ENCODE assay signal across 8 cellular contexts in genomic region chr17:77734371-77735050, GRCh38.
DNase-seq lines count a peak whose midpoint lies in the region; ATAC-seq, FAIRE-seq and TF ChIP-seq lines count a peak whose summit lies in the region.

No MANE protein-coding gene starts in this region.

- CTCF ChIA-PET in T-cell (lab: Charles Lee), result no interaction called here

- no peak overlapping the region for H3K4me3 Mint-ChIP-seq in T-cell

- H3K27ac ChIP-seq in VCaP, result peak overlapping the region; percentile 83

- FAIRE-seq in GM19239 (lab: Jason Lieb, UNC), result no peak

- no peak overlapping the region for H3K27ac Mint-ChIP-seq in T-cell

- H3K4me1 Mint-ChIP-seq in T-cell, result no peaks in the 10 kb centered on the region

- peaks cover 5% of the 10 kb centered on the region for H3K36me3 Mint-ChIP-seq in T-cell

- H3K27me3 Mint-ChIP-seq in T-cell, result peaks cover 10 to 30% of the 10 kb centered on the region in 2 donors

- ATAC-seq in Right ventricle myocardium inferior (peak; percentile 78), T-cell (replicated peaks in 1 of 4) (no peak), HG03025 (IDR thresholded peaks at IDR 0.05; ENCODE audit: low FRiP score, unreplicated experiment) (no peak)

- POLR2A ChIA-PET in T-cell (lab: Charles Lee), result no interaction called here

- TF ChIP-seq CTCF in VCaP (conservative IDR thresholded peaks at IDR 0.05), result no peak

- H3K9me3 Mint-ChIP-seq in T-cell, result peaks cover 0 to 19% (median 11%) of the 10 kb centered on the region in 3 donors

- DNase-seq in C1 segment of cervical spinal cord (lab: John Stamatoyannopoulos, UW) (peak in 13 of 14 donors; percentile 39 to 89 (median 76)), NCI-H128 (lab: John Stamatoyannopoulos, UW; ENCODE audit: unreplicated experiment) (peak; percentile 76), Right ventricle myocardium inferior (ENCODE audit: missing footprints) (peak; percentile 93), putamen (ENCODE audit: low spot score) (peak; percentile 93), T-cell (no peak), GM19239 (ENCODE audit: insufficient read length, low spot score) (no peak)

- intact Hi-C loops in Right ventricle myocardium inferior (cut with DNase I), result loop anchor here (2.0 to 5.0 kb wide), 4 partner anchors 52 to 192 kb away; no protein-coding TSS in a partner anchor

Comparison
In these comparisons a context has a peak if more than half of its experiments do, and no peak if none do; other contexts are left out.
1. DNase-seq: peak in C1 segment of cervical spinal cord (13 of 14), NCI-H128 (single experiment), Right ventricle myocardium inferior (single experiment) and putamen (single experiment); none in T-cell (0 of 34) and GM19239 (single experiment).